ENCODE assay signal across 1 cellular context in the genomic region with DNA sequence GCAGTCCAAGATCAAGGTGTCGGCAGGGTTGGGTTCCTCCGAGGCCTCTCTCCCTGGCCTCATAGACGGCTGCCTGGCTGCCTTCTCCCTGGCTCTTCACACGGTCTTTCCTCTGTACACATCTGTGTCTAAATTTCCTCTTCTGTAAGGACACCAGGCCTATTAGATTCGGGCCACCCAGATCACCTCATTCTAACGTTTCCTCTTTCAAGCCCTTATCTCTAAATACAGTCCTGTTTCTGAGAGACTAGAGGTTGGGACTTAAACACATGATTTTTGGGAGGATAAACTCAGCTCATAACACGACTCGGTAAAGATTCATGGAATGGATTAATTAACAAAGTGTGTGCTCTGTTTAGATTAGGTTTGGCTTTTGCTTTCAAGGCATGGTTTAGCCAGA.
TF ChIP-seq lines count a peak whose summit lies in the region.

No MANE protein-coding gene starts in this region.

TF ChIP-seq in K562, 482 proteins besides CTCF, POLR2A, EP300 and RAD21 (continued from another document):
- TF ChIP-seq TEAD4 (IDR thresholded peaks at IDR 0.05; ENCODE audit: low read length) (peak; percentile 62; the same call in 1 of the 2 replicates), TEAD4 (CRISPR knock-in tag; IDR thresholded peaks at IDR 0.05; ENCODE audit: borderline replicate concordance) (no peak), TCF3 (CRISPR knock-in tag; IDR thresholded peaks at IDR 0.05) (peak; percentile 18; the same call in 1 of the 2 replicates), PYGO2 (tag; IDR thresholded peaks at IDR 0.05) (no peak), CBFA2T3 (IDR thresholded peaks at IDR 0.05) (peak; percentile 61), TAL1 (IDR thresholded peaks at IDR 0.05) (peak; percentile 41; the same call in 1 of the 2 replicates), MCM5 (IDR thresholded peaks at IDR 0.05; ENCODE audit: low read depth) (no peak), ZNF24 (IDR thresholded peaks at IDR 0.05) (no peak), GTF2E2 (tag; IDR thresholded peaks at IDR 0.05) (no peak)
- TF ChIP-seq, protein P1, sequence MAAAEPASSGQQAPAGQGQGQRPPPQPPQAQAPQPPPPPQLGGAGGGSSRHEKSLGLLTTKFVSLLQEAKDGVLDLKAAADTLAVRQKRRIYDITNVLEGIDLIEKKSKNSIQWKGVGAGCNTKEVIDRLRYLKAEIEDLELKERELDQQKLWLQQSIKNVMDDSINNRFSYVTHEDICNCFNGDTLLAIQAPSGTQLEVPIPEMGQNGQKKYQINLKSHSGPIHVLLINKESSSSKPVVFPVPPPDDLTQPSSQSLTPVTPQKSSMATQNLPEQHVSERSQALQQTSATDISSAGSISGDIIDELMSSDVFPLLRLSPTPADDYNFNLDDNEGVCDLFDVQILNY (CRISPR knock-in tag; IDR thresholded peaks at IDR 0.05), result no peak
- TF ChIP-seq, protein P2, sequence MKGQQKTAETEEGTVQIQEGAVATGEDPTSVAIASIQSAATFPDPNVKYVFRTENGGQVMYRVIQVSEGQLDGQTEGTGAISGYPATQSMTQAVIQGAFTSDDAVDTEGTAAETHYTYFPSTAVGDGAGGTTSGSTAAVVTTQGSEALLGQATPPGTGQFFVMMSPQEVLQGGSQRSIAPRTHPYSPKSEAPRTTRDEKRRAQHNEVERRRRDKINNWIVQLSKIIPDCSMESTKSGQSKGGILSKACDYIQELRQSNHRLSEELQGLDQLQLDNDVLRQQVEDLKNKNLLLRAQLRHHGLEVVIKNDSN (CRISPR knock-in tag; IDR thresholded peaks at IDR 0.05), result no peak
- TF ChIP-seq, protein P3, sequence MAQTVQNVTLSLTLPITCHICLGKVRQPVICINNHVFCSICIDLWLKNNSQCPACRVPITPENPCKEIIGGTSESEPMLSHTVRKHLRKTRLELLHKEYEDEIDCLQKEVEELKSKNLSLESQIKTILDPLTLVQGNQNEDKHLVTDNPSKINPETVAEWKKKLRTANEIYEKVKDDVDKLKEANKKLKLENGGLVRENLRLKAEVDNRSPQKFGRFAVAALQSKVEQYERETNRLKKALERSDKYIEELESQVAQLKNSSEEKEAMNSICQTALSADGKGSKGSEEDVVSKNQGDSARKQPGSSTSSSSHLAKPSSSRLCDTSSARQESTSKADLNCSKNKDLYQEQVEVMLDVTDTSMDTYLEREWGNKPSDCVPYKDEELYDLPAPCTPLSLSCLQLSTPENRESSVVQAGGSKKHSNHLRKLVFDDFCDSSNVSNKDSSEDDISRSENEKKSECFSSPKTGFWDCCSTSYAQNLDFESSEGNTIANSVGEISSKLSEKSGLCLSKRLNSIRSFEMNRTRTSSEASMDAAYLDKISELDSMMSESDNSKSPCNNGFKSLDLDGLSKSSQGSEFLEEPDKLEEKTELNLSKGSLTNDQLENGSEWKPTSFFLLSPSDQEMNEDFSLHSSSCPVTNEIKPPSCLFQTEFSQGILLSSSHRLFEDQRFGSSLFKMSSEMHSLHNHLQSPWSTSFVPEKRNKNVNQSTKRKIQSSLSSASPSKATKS (CRISPR knock-in tag; IDR thresholded peaks at IDR 0.05), result no peak
